Comparison of ENCODE assay signal across 14 cellular contexts in the genomic region with DNA sequence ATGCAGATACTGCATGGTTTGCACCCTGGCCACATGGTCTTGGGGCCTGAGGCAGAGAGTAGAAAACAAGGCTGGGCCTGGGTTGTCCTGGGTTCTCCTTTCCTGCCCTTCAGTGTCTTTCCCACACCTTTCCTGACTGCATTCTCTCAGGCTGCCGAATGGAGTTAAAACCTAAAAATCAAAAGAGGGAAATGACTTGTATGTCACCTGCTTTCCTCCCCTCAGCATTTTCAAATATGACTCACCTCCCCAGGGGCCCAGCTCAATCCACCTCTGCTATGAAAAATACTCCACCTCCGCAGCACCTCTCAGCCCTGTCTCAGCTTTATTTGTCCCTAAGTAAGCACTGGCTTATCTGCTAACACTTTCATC.
DNase-seq lines count a peak whose midpoint lies in the region; ATAC-seq and TF ChIP-seq lines count a peak whose summit lies in the region.
"Had no signal": no experiment of that assay in that cellular context is flagged by ENCODE, and none has a peak within 500 bp of the region (broad histone marks: within the 10 kb centered on the region; RNA-seq: fewer than 3 reads in every experiment).

No MANE protein-coding gene starts in this region.

- intact Hi-C loops in tibial artery (cut with DNase I; ENCODE audit: low total_unique reads) = no loop called here

- H3K9me3 ChIP-seq in tibial artery = no peaks in the 10 kb centered on the region
- H3K9me3 ChIP-seq: BLaER1, testis had no signal

- H3K4me3 ChIP-seq in GM12864 (ENCODE audit: low read depth, low read length) (no peak overlapping the region), tibial artery (no peak overlapping the region)
- H3K4me3 ChIP-seq: BLaER1, testis had no signal

- H3K27ac ChIP-seq in tibial artery = no peak overlapping the region
- H3K27ac ChIP-seq: BLaER1, testis had no signal

- TF ChIP-seq CTCF in GM12864 (IDR thresholded peaks at IDR 0.05; ENCODE audit: low read depth, low read length, missing control alignments) (no peak), tibial artery (IDR thresholded peaks at IDR 0.05) (no peak)

- no peaks in the 10 kb centered on the region for H3K27me3 ChIP-seq in tibial artery
- H3K27me3 ChIP-seq: BLaER1, testis had no signal

- H3K36me3 ChIP-seq in tibial artery = no peaks in the 10 kb centered on the region
- H3K36me3 ChIP-seq: BLaER1 had no signal

- DNase-seq in GM12864 (ENCODE audit: low read depth) (peak; percentile 35), NCI-H2171 (lab: John Stamatoyannopoulos, UW) (peak; percentile 26), tibial artery (no peak), GM03348 (ENCODE audit: low spot score) (no peak), AML-193 (lab: John Stamatoyannopoulos, UW) (no peak), pons (ENCODE audit: low spot score) (no peak)
- DNase-seq: GOT3; midbrain; NCI-H226; stimulated activated CD4-positive, alpha-beta T cell treated with anti-CD3 and anti-CD28 coated beads, Interleukin-12 subunit alpha, Interleukin-12 subunit beta, amount 100 ng/mL, for 4 hours; testis had no signal

- H3K4me1 ChIP-seq in tibial artery = no peaks in the 10 kb centered on the region
- H3K4me1 ChIP-seq: BLaER1, testis had no signal

- ATAC-seq in GM19397 (IDR thresholded peaks at IDR 0.05; ENCODE audit: unreplicated experiment) (peak; percentile 72), HG02973 (IDR thresholded peaks at IDR 0.05; ENCODE audit: unreplicated experiment) (peak; percentile 84)

Comparison
In these comparisons a context has a peak if more than half of its experiments do, and no peak if none do; other contexts are left out.
1. DNase-seq: peak in GM12864 (single experiment) and NCI-H2171 (single experiment); none in tibial artery (0 of 2), GM03348 (single experiment), AML-193 (0 of 2) and pons (single experiment).